ENCODE assay signal across 30 cellular contexts in the genomic region with DNA sequence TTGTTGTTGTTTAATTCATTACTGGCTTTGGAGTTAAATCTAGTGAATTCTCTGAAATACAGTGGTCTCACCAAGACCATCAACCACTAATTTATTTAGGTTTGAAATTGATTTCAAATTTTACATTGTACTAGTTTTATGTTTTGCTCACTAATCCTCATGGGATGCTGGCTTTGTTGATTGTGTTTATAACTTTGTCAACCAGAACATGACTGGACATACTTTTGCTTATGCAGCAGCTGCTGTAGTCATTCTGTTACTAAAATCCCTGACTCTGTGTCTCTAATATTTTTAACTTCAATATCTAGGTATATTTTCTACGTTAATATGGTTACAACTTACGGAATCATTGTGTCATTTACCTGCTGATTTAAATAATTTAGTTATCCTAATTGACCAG. TPM values are rescaled to one million over a fixed set of nuclear protein-coding genes. Genes with fewer than 3 reads are reported as not detected.
"Had no signal": no experiment of that assay in that cellular context is flagged by ENCODE, and none has a peak within 500 bp of the region (broad histone marks: within the 10 kb centered on the region; RNA-seq: fewer than 3 reads in every experiment).

No MANE protein-coding gene starts in this region.

- H3K36me3 ChIP-seq: brain microvascular endothelial cell, WERI-Rb-1 had no signal

- H3K4me1 ChIP-seq: esophagus squamous epithelium had no signal

- ATAC-seq: activated CD4-positive, CD25-positive, alpha-beta regulatory T cell treated with anti-CD3 and anti-CD28 coated beads, Interleukin-2, amount 50 U/mL, for 24 hours; activated CD8-positive, alpha-beta memory T cell treated with anti-CD3 and anti-CD28 coated beads, Interleukin-2, amount 10 ng/mL, durations not matched to agents 7 days and 5 days; activated CD8-positive, alpha-beta T cell treated with anti-CD3 and anti-CD28 coated beads, Interleukin-2, amount 10 ng/mL, durations not matched to agents 7 days and 5 days; activated T-helper 17 cell treated with anti-CD3 and anti-CD28 coated beads, Interleukin-2, amount 50 U/mL, for 72 hours; T-helper 17 cell had no signal

- DNase-seq: activated B cell treated with CpG ODN at 0.5 μM for 24 hours; activated CD4-positive, alpha-beta memory T cell treated with anti-CD3 and anti-CD28 coated beads for 36 hours; activated CD4-positive, alpha-beta T cell treated with anti-CD3 and anti-CD28 coated beads for 48 hours; activated CD8-positive, alpha-beta memory T cell treated with anti-CD3 and anti-CD28 coated beads, Interleukin-2, amount 10 ng/mL, durations not matched to agents 7 days and 5 days; activated CD8-positive, alpha-beta memory T cell treated with anti-CD3 and anti-CD28 coated beads, Interleukin-2, amount 50 U/mL, for 4 hours; activated CD8-positive, alpha-beta T cell treated with anti-CD3 and anti-CD28 coated beads, Interleukin-2, amount 10 ng/mL, durations not matched to agents 7 days and 5 days; activated effector memory CD4-positive, alpha-beta T cell treated with Interleukin-2 at 50 U/mL for 16 hours; activated gamma-delta T cell treated with Interleukin-2 at 50 U/mL for 16 hours; activated naive CD4-positive, alpha-beta T cell treated with anti-CD3 and anti-CD28 coated beads, Interleukin-2, amount 50 U/mL, for 16 hours; activated naive CD4-positive, alpha-beta T cell treated with Interleukin-2 at 50 U/mL for 16 hours; activated T-cell treated with anti-CD3 and anti-CD28 coated beads, Interleukin-2, amount 50 U/mL, for 1 hour; amniotic stem cell; anterior cingulate cortex; brain microvascular endothelial cell; effector CD8-positive, alpha-beta T cell; esophagus squamous epithelium; foreskin fibroblast; T-helper 1 cell; T-helper 17 cell; T1000; WERI-Rb-1 had no signal

- H3K27me3 ChIP-seq: brain microvascular endothelial cell, esophagus squamous epithelium had no signal

- H3K9me3 ChIP-seq: esophagus squamous epithelium had no signal

- H3K4me1 Mint-ChIP-seq: activated CD8-positive, alpha-beta memory T cell treated with anti-CD3 and anti-CD28 coated beads, Interleukin-2, amount 10 ng/mL, durations not matched to agents 7 days and 5 days had no signal

- H3K4me3 ChIP-seq: esophagus squamous epithelium had no signal

- H3K27ac ChIP-seq: brain microvascular endothelial cell, epithelial cell of prostate, esophagus squamous epithelium, WERI-Rb-1 had no signal

- H3K9me3 Mint-ChIP-seq: activated B cell treated with CpG ODN at 0.5 μM for 24 hours; activated CD4-positive, alpha-beta memory T cell treated with anti-CD3 and anti-CD28 coated beads for 36 hours; activated T-helper 17 cell treated with anti-CD3 and anti-CD28 coated beads, Interleukin-2, amount 50 U/mL, for 72 hours; T-helper 2 cell treated with Interferon-gamma antibody and Interleukin-4, amounts not matched to agents 5 μg/mL and 100 μg/mL, for 36 hours had no signal

- H3K27me3 Mint-ChIP-seq: activated B cell treated with CpG ODN at 0.5 μM for 24 hours; activated CD4-positive, alpha-beta memory T cell treated with anti-CD3 and anti-CD28 coated beads for 36 hours; activated CD8-positive, alpha-beta memory T cell treated with anti-CD3 and anti-CD28 coated beads, Interleukin-2, amount 10 ng/mL, durations not matched to agents 7 days and 5 days; activated naive CD8-positive, alpha-beta T cell; activated T-helper 17 cell treated with anti-CD3 and anti-CD28 coated beads, Interleukin-2, amount 50 U/mL, for 72 hours; T-helper 17 cell had no signal

- H3K4me3 Mint-ChIP-seq: activated B cell treated with CpG ODN at 0.5 μM for 24 hours; activated CD4-positive, alpha-beta memory T cell treated with anti-CD3 and anti-CD28 coated beads for 36 hours; activated CD8-positive, alpha-beta memory T cell treated with anti-CD3 and anti-CD28 coated beads, Interleukin-2, amount 10 ng/mL, durations not matched to agents 7 days and 5 days; activated CD8-positive, alpha-beta T cell treated with anti-CD3 and anti-CD28 coated beads, Interleukin-2, amount 10 ng/mL, durations not matched to agents 7 days and 5 days; activated naive CD8-positive, alpha-beta T cell; activated T-helper 17 cell treated with anti-CD3 and anti-CD28 coated beads, Interleukin-2, amount 50 U/mL, for 72 hours; T-helper 17 cell; T-helper 2 cell treated with Interferon-gamma antibody and Interleukin-4, amounts not matched to agents 5 μg/mL and 100 μg/mL, for 36 hours had no signal

- H3K27ac Mint-ChIP-seq: activated B cell treated with CpG ODN at 0.5 μM for 24 hours; activated CD4-positive, alpha-beta memory T cell treated with anti-CD3 and anti-CD28 coated beads for 36 hours; activated CD8-positive, alpha-beta memory T cell treated with anti-CD3 and anti-CD28 coated beads, Interleukin-2, amount 10 ng/mL, durations not matched to agents 7 days and 5 days; activated CD8-positive, alpha-beta T cell treated with anti-CD3 and anti-CD28 coated beads, Interleukin-2, amount 10 ng/mL, durations not matched to agents 7 days and 5 days; activated naive CD8-positive, alpha-beta T cell; activated T-helper 17 cell treated with anti-CD3 and anti-CD28 coated beads, Interleukin-2, amount 50 U/mL, for 72 hours; T-helper 17 cell; T-helper 2 cell treated with Interferon-gamma antibody and Interleukin-4, amounts not matched to agents 5 μg/mL and 100 μg/mL, for 36 hours had no signal

RNA-seq across cellular contexts. Expression of gene ZFY, which starts 26.9 kb away (rescaled TPM):
- total RNA-seq: cardiac septum, chondrocyte, dermis microvascular lymphatic vessel endothelial cell, fibroblast of lung had no signal
